9 cellular contexts compared by ENCODE assay signal in the genomic region with DNA sequence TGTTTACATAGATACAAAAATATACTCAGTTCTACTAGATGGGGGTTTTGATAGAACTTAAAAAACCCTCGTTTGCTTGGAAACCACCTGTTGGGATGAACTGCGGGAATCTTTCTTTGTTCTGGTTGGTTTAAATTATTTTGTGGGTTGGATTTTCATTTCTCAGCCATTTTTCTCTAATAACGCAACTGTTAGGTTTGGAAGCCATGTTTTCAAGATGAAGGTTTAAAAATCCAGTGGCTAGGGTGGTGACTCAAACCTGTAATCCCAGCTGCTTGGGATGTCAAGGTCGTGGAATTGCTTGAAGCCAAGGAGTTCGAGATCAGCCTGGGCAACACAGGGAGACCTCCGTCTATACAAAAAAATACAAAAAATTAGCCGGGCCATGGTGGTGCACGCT. TPM values are rescaled to one million over a fixed set of nuclear protein-coding genes. Genes with fewer than 3 reads are reported as not detected.
A peak's percentile ranks its signal among the peaks of the same experiment; 100 is the strongest.
DNase-seq lines count a peak whose midpoint lies in the region; ATAC-seq and TF ChIP-seq lines count a peak whose summit lies in the region.
"Had no signal": no experiment of that assay in that cellular context is flagged by ENCODE, and none has a peak within 500 bp of the region (broad histone marks: within the 10 kb centered on the region; RNA-seq: fewer than 3 reads in every experiment).

No MANE protein-coding gene starts in this region.

- peak overlapping the region; percentile 87 to 94 for H3K4me3 Mint-ChIP-seq in effector memory CD8-positive, alpha-beta T cell

- no peaks in the 10 kb centered on the region for H3K27me3 Mint-ChIP-seq in effector memory CD8-positive, alpha-beta T cell

- H3K18ac ChIP-seq in trophoblast cell (ENCODE audit: low read length), result no peak overlapping the region

- peaks cover 40 to 50% of the 10 kb centered on the region in 2 donors for H3K4me1 Mint-ChIP-seq in effector memory CD8-positive, alpha-beta T cell (ENCODE audit: low read depth in 2 of 2)

- H3K4me2 ChIP-seq in trophoblast cell (ENCODE audit: low read length), result no peak overlapping the region

- H3K14ac ChIP-seq in trophoblast cell (ENCODE audit: low read length), result no peak overlapping the region

- H4K91ac ChIP-seq in trophoblast cell (ENCODE audit: low read depth, low read length), result no peak overlapping the region

- H3K4me3 ChIP-seq in GM12864 (ENCODE audit: low read depth, low read length) (peak overlapping the region; percentile 80), trophoblast cell (ENCODE audit: low read depth, low read length) (no peak overlapping the region), uterus (peak overlapping the region in 1 of 2 donors; percentile 89)

- no peak for TF ChIP-seq CTCF in GM12864 (IDR thresholded peaks at IDR 0.05; ENCODE audit: low read depth, low read length, missing control alignments)
- TF ChIP-seq CTCF in uterus (IDR thresholded peaks at IDR 0.05), result no peak

- H2BK12ac ChIP-seq in trophoblast cell (ENCODE audit: low read length), result no peak overlapping the region

- peaks cover 12% of the 10 kb centered on the region for H3K36me3 Mint-ChIP-seq in effector memory CD8-positive, alpha-beta T cell (ENCODE audit: insufficient read depth)

- DNase-seq in GM12864 (ENCODE audit: low read depth) (no peak), OCI-M1 (lab: John Stamatoyannopoulos, UW) (peak; percentile 68), trophoblast cell (peak in 1 of 2 donors; percentile 59), uterus (no peak)
- DNase-seq in effector memory CD8-positive, alpha-beta T cell, result no peak
- DNase-seq: KBM-7 had no signal

- intact Hi-C loops in uterus (cut with DNase I; ENCODE audit: low total_unique reads), result no loop called here

- H3K9me3 Mint-ChIP-seq in effector memory CD8-positive, alpha-beta T cell, result no peaks in the 10 kb centered on the region

- no peaks in the 10 kb centered on the region for H3K9me3 ChIP-seq in trophoblast cell (ENCODE audit: insufficient read depth, low read depth, low read length)
- no peaks in the 10 kb centered on the region for H3K9me3 ChIP-seq in uterus

- no peak overlapping the region for H4K12ac ChIP-seq in trophoblast cell (ENCODE audit: low read depth, low read length)

- no peaks in the 10 kb centered on the region for H3K27me3 ChIP-seq in trophoblast cell (ENCODE audit: insufficient read depth, low read length)
- no peaks in the 10 kb centered on the region for H3K27me3 ChIP-seq in uterus

- H2BK120ac ChIP-seq in trophoblast cell (ENCODE audit: insufficient read depth, low read length, poor library complexity), result no peak overlapping the region

- H3K4ac ChIP-seq in trophoblast cell (ENCODE audit: low read depth, low read length), result peak overlapping the region; percentile 88

- H2BK5ac ChIP-seq in trophoblast cell (ENCODE audit: low read depth, low read length, poor library complexity), result no peak overlapping the region

- H2AK5ac ChIP-seq in trophoblast cell (ENCODE audit: low read length), result no peak overlapping the region

- H3K36me3 ChIP-seq in trophoblast cell (ENCODE audit: control insufficient read depth in 1 of 2, insufficient read depth in 2 of 2, low read length in 2 of 2) (no peaks in the 10 kb centered on the region), uterus (no peaks in the 10 kb centered on the region)

- H2AFZ ChIP-seq in trophoblast cell (ENCODE audit: insufficient read depth, low read length, poor library complexity), result peak overlapping the region; percentile 70

- no peak overlapping the region for H4K8ac ChIP-seq in trophoblast cell (ENCODE audit: low read depth, low read length)

- H3K4me1 ChIP-seq in trophoblast cell (ENCODE audit: control insufficient read depth in 1 of 2, insufficient read depth in 2 of 2, low read length in 2 of 2), result peaks cover 0 to 5% of the 10 kb centered on the region in 2 experiments
- no peaks in the 10 kb centered on the region for H3K4me1 ChIP-seq in uterus

- peaks cover 6% of the 10 kb centered on the region for H3K79me1 ChIP-seq in trophoblast cell (ENCODE audit: low read length)

- ATAC-seq in effector memory CD8-positive, alpha-beta T cell (replicated peaks), result no peak
- no peak for ATAC-seq in GM19351 (IDR thresholded peaks at IDR 0.05; ENCODE audit: unreplicated experiment)
- ATAC-seq in GM18511 (IDR thresholded peaks at IDR 0.05; ENCODE audit: unreplicated experiment), result no peak
- no peak for ATAC-seq in HG03432 (IDR thresholded peaks at IDR 0.05; ENCODE audit: unreplicated experiment)

- peaks cover 8% of the 10 kb centered on the region for H3K79me2 ChIP-seq in trophoblast cell (ENCODE audit: control insufficient read depth, insufficient read depth, low read length, poor library complexity)

- H3K27ac ChIP-seq in trophoblast cell (ENCODE audit: low read depth, low read length), result no peak overlapping the region
- no peak overlapping the region for H3K27ac ChIP-seq in uterus

- WGBS in trophoblast cell (ENCODE audit: extremely low coverage, insufficient coverage, insufficient read length), result no CpG with 5 or more reads among the region's 8 CpGs

- H3K27ac Mint-ChIP-seq in effector memory CD8-positive, alpha-beta T cell, result peak overlapping the region; percentile 89 to 91

- no peak overlapping the region for H3K23ac ChIP-seq in trophoblast cell (ENCODE audit: low read length)

- no peak overlapping the region for H3K9ac ChIP-seq in trophoblast cell (ENCODE audit: low read length)

- TF ChIP-seq POLR2A in uterus (IDR thresholded peaks at IDR 0.05), result no peak

RNA-seq across cellular contexts. Expression of a gene that starts 1.6 kb away (rescaled TPM):
- 41.6 and 42.6 TPM in 2 replicates for polyA plus RNA-seq in trophoblast cell (2013)
- 100 to 1,000 TPM in 1 of 4 donors, 10 to 100 TPM in 3; 59.1 to 125 (median 67.6) TPM for total RNA-seq in uterus
